Comparison of ENCODE assay signal across 1 cellular context in the genomic region with DNA sequence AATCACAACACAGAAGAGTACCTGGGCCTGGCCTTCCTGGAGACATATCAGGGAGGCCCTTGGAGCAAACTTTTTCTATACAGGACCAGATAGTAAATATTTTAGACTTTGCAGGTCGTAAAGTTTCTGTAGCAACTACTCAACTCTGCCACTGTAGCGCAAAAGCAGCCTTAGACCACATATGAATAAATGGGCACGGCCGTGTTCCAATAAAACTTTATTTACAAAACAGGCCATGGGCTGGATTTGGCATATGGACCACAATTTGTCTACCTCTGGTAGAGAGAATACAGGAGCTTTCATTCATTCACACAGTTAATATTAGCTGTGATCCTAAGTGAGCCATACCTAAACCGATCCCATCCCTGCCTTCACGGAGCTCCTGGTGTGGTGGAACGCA.
A peak's percentile ranks its signal among the peaks of the same experiment; 100 is the strongest.
TF ChIP-seq lines count a peak whose summit lies in the region.

No MANE protein-coding gene starts in this region.

TF ChIP-seq in K562, 482 proteins besides CTCF, POLR2A, EP300 and RAD21 (continued from another document):
- TF ChIP-seq, protein P1, sequence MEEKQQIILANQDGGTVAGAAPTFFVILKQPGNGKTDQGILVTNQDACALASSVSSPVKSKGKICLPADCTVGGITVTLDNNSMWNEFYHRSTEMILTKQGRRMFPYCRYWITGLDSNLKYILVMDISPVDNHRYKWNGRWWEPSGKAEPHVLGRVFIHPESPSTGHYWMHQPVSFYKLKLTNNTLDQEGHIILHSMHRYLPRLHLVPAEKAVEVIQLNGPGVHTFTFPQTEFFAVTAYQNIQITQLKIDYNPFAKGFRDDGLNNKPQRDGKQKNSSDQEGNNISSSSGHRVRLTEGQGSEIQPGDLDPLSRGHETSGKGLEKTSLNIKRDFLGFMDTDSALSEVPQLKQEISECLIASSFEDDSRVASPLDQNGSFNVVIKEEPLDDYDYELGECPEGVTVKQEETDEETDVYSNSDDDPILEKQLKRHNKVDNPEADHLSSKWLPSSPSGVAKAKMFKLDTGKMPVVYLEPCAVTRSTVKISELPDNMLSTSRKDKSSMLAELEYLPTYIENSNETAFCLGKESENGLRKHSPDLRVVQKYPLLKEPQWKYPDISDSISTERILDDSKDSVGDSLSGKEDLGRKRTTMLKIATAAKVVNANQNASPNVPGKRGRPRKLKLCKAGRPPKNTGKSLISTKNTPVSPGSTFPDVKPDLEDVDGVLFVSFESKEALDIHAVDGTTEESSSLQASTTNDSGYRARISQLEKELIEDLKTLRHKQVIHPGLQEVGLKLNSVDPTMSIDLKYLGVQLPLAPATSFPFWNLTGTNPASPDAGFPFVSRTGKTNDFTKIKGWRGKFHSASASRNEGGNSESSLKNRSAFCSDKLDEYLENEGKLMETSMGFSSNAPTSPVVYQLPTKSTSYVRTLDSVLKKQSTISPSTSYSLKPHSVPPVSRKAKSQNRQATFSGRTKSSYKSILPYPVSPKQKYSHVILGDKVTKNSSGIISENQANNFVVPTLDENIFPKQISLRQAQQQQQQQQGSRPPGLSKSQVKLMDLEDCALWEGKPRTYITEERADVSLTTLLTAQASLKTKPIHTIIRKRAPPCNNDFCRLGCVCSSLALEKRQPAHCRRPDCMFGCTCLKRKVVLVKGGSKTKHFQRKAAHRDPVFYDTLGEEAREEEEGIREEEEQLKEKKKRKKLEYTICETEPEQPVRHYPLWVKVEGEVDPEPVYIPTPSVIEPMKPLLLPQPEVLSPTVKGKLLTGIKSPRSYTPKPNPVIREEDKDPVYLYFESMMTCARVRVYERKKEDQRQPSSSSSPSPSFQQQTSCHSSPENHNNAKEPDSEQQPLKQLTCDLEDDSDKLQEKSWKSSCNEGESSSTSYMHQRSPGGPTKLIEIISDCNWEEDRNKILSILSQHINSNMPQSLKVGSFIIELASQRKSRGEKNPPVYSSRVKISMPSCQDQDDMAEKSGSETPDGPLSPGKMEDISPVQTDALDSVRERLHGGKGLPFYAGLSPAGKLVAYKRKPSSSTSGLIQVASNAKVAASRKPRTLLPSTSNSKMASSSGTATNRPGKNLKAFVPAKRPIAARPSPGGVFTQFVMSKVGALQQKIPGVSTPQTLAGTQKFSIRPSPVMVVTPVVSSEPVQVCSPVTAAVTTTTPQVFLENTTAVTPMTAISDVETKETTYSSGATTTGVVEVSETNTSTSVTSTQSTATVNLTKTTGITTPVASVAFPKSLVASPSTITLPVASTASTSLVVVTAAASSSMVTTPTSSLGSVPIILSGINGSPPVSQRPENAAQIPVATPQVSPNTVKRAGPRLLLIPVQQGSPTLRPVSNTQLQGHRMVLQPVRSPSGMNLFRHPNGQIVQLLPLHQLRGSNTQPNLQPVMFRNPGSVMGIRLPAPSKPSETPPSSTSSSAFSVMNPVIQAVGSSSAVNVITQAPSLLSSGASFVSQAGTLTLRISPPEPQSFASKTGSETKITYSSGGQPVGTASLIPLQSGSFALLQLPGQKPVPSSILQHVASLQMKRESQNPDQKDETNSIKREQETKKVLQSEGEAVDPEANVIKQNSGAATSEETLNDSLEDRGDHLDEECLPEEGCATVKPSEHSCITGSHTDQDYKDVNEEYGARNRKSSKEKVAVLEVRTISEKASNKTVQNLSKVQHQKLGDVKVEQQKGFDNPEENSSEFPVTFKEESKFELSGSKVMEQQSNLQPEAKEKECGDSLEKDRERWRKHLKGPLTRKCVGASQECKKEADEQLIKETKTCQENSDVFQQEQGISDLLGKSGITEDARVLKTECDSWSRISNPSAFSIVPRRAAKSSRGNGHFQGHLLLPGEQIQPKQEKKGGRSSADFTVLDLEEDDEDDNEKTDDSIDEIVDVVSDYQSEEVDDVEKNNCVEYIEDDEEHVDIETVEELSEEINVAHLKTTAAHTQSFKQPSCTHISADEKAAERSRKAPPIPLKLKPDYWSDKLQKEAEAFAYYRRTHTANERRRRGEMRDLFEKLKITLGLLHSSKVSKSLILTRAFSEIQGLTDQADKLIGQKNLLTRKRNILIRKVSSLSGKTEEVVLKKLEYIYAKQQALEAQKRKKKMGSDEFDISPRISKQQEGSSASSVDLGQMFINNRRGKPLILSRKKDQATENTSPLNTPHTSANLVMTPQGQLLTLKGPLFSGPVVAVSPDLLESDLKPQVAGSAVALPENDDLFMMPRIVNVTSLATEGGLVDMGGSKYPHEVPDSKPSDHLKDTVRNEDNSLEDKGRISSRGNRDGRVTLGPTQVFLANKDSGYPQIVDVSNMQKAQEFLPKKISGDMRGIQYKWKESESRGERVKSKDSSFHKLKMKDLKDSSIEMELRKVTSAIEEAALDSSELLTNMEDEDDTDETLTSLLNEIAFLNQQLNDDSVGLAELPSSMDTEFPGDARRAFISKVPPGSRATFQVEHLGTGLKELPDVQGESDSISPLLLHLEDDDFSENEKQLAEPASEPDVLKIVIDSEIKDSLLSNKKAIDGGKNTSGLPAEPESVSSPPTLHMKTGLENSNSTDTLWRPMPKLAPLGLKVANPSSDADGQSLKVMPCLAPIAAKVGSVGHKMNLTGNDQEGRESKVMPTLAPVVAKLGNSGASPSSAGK (IDR thresholded peaks at IDR 0.05), result no peak
- TF ChIP-seq L3MBTL2 (IDR thresholded peaks at IDR 0.05) (no peak), E2F4 (CRISPR knock-in tag; IDR thresholded peaks at IDR 0.05; ENCODE audit: low read depth) (no peak), ZBTB40 (IDR thresholded peaks at IDR 0.05) (peak; percentile 93), ZBTB40 (CRISPR knock-in tag; IDR thresholded peaks at IDR 0.05) (peak; percentile 91), ZNF740 (CRISPR knock-in tag; IDR thresholded peaks at IDR 0.05) (no peak), ZNF740 (tag; IDR thresholded peaks at IDR 0.05) (no peak), ZNF124 (CRISPR knock-in tag; IDR thresholded peaks at IDR 0.05) (no peak), SMAD2 (IDR thresholded peaks at IDR 0.05; ENCODE audit: low read depth, low read length) (no peak)
